ENCODE assay signal across 8 cellular contexts in the genomic region with DNA sequence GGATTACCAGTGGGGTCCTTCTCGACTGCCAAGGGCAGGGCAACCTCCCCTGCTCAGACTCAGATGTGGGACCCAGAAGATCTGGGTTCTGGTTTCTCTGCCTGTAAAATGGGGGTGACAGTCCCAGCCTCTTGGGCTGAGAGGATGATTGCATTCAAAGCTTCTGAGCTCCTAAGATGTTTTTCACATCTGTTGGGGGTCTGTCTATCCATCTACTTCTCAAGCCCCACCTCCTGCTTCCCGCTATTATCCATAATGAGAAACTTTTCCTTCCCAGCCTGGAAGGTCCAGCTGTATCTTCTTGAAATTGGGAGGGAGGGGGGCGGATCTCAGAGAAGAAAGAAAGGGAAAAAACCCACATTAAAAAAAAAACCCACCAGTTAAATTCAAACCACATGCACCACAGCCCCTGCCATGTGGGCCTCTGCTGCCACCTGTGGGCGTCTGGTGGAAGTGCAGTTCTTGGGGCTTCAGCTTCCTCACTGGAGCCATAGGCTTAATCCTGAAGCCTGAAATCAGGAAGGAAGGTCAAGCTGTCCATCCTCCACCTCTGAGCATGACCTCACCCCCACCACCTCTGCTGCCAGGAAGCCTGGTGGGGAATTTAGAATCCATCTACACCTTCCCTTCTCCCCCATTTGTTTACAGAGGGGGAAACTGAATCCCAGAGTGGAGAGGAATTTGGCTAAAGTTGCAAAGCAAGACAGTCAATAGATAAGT. TPM values are rescaled to one million over a fixed set of nuclear protein-coding genes. Genes with fewer than 3 reads are reported as not detected.
DNase-seq lines count a peak whose midpoint lies in the region; ATAC-seq and TF ChIP-seq lines count a peak whose summit lies in the region.

No MANE protein-coding gene starts in this region.

- H3K9me3 ChIP-seq in MM.1S (replicated peaks; ENCODE audit: insufficient read depth, low read length) (no peaks in the 10 kb centered on the region), SJCRH30 (replicated peaks) (no peaks in the 10 kb centered on the region), ovary (no peaks in the 10 kb centered on the region), testis (no peaks in the 10 kb centered on the region)

- no peaks in the 10 kb centered on the region for H3K4me1 ChIP-seq in MM.1S (ENCODE audit: low read length)
- peaks cover 26% of the 10 kb centered on the region for H3K4me1 ChIP-seq in SJCRH30
- peaks cover 36% of the 10 kb centered on the region for H3K4me1 ChIP-seq in ovary (ENCODE audit: insufficient read depth)
- H3K4me1 ChIP-seq in testis: peaks cover 59% of the 10 kb centered on the region

- TF ChIP-seq CTCF in MM.1S (IDR thresholded peaks at IDR 0.05; ENCODE audit: low read length): peak; percentile 98
- TF ChIP-seq CTCF in ovary (IDR thresholded peaks at IDR 0.05): peak; percentile 88 to 97 (median 90)
- TF ChIP-seq CTCF in testis (IDR thresholded peaks at IDR 0.05): peak; percentile 86 to 99 (median 90)

- H4K20me1 ChIP-seq in MM.1S (ENCODE audit: insufficient read depth, low read length): no peaks in the 10 kb centered on the region

- no peaks in the 10 kb centered on the region for H3K79me2 ChIP-seq in MM.1S (ENCODE audit: low read length)

- intact Hi-C loops in ovary (cut with DNase I): loop anchor here in 3 of 4 donors (1.0 to 10.0 kb wide), 5 partner anchors 28 to 1409 kb away; a partner anchor contains a TSS
- intact Hi-C loops in testis (cut with DNase I; ENCODE audit: low total_unique reads): no loop called here

- no peak overlapping the region for H2AFZ ChIP-seq in MM.1S (ENCODE audit: low read length)

- no peaks in the 10 kb centered on the region for H3F3A ChIP-seq in MM.1S (ENCODE audit: insufficient read depth, low read length)

- H3K4me3 ChIP-seq in MM.1S (ENCODE audit: low read length) (no peak overlapping the region), SJCRH30 (no peak overlapping the region), ovary (no peak overlapping the region), testis (no peak overlapping the region)

- no peak for ATAC-seq in HG03280 (IDR thresholded peaks at IDR 0.05; ENCODE audit: unreplicated experiment)

- no peak overlapping the region for H3K9ac ChIP-seq in MM.1S (ENCODE audit: low read length)

- H3K27ac ChIP-seq in MM.1S (ENCODE audit: low read length) (no peak overlapping the region), SJCRH30 (peak overlapping the region; percentile 30), ovary (peak overlapping the region; percentile 62 to 68), testis (peak overlapping the region; percentile 69 to 79)

- WGBS in ovary, 3 donors: 1 to 4% (median 2%) methylated on average over 4 of the region's 4 CpGs
- 22 to 25% methylated on average over 4 of the region's 4 CpGs for whole genome bisulfite sequencing in testis, 2 donors

- TF ChIP-seq EP300 in ovary (IDR thresholded peaks at IDR 0.05): no peak

- DNase-seq in DMS79 treated with DMSO at 0.1 percent for 48 hours (lab: John Stamatoyannopoulos, UW) (peak; percentile 91), MM.1S (peak; percentile 68), SJCRH30 (peak; percentile 74 to 90), foreskin melanocyte (peak; percentile 73), ovary (peak; percentile 78 to 93 (median 90)), testis (peak; percentile 87)
- peak; percentile 92 for DNase-seq in activated effector memory CD4-positive, alpha-beta T cell treated with anti-CD3 and anti-CD28 coated beads, Interleukin-2, amount 50 U/mL, for 16 hours

- H3K27me3 ChIP-seq in MM.1S (replicated peaks; ENCODE audit: insufficient read depth, low read length): no peaks in the 10 kb centered on the region
- no peaks in the 10 kb centered on the region for H3K27me3 ChIP-seq in SJCRH30
- no peaks in the 10 kb centered on the region for H3K27me3 ChIP-seq in ovary
- H3K27me3 ChIP-seq in testis: no peaks in the 10 kb centered on the region

- no peak overlapping the region for H3K4me2 ChIP-seq in MM.1S (ENCODE audit: low read depth, low read length)

- H3K36me3 ChIP-seq in MM.1S (replicated peaks; ENCODE audit: insufficient read depth, low read length) (no peaks in the 10 kb centered on the region), SJCRH30 (peaks cover 6% of the 10 kb centered on the region; the same call in 1 of the 2 replicates), ovary (no peaks in the 10 kb centered on the region), testis (ENCODE audit: low read depth, missing control alignments) (no peaks in the 10 kb centered on the region)

- TF ChIP-seq POLR2A in ovary (IDR thresholded peaks at IDR 0.05) (no peak), testis (IDR thresholded peaks at IDR 0.05) (no peak)

- no peaks in the 10 kb centered on the region for H3K9me2 ChIP-seq in MM.1S (replicated peaks; ENCODE audit: insufficient read depth, low read length)

RNA-seq across cellular contexts. Expression of a gene that starts 27.3 kb away (rescaled TPM):
- total RNA-seq in SJCRH30 (2014; rRNA removed; shearing (Covaris generic)): 7.8 and 12.0 TPM in 2 replicates
- 10 to 100 TPM; 29.8 to 83.8 (median 46.7) TPM for total RNA-seq in ovary
- 10 to 100 TPM; 21.0 to 38.0 TPM for polyA plus RNA-seq in ovary
- 10 to 100 TPM; 50.1 to 58.5 TPM for total RNA-seq in testis
- 29.4 TPM for polyA plus RNA-seq in testis (ENCODE audit: insufficient read depth, low read depth, low replicate concordance)

RNA-seq across cellular contexts. Expression of a gene that starts 40.8 kb away (rescaled TPM):
- total RNA-seq in SJCRH30 (2014; rRNA removed; shearing (Covaris generic)): 8.7 and 10.1 TPM in 2 replicates
- 1 to 10 TPM in 6 of 7 donors, under 1 TPM in 1; 0.95 to 4.7 (median 2.3) TPM for total RNA-seq in ovary
- polyA plus RNA-seq in ovary: 1 to 10 TPM in 1 of 2 donors, under 1 TPM in 1; 0.38 to 1.1 TPM
- 1 to 10 TPM; 8.4 to 8.6 TPM for total RNA-seq in testis
- polyA plus RNA-seq in testis (ENCODE audit: insufficient read depth, low read depth, low replicate concordance): 6.2 TPM
